15 cellular contexts compared by ENCODE assay signal in the genomic region with DNA sequence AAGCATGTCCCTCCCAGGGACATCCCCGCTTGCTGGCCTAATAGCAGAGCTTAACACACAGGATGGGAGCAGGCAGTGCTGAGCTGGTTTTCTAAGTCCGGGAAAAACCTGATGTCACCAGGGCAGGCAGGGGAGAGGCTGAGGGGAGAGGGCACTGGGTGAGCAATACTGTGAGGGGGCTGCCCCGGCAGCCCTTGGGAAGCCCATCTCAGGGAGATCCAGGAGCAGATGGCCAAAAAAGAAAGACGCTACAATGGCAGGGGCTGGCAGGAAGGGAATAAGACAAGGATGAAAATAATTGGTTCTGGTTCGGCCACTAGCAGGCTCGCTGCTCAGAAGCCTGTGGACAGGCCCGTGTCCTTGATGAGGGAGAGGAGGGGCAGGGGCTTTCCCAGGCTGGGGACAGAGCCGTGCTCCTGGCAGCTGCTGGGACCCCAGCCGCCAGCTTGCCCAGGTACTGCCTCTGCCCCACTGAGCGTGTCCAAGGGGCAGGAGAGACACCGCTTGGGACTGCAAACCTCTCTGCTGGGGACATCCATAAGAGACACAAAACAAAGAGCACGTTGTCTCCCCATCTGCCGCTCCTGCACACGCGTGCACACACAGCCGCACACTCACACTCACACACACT. TPM values are rescaled to one million over a fixed set of nuclear protein-coding genes. Genes with fewer than 3 reads are reported as not detected.
DNase-seq lines count a peak whose midpoint lies in the region; TF ChIP-seq lines count a peak whose summit lies in the region.
"Had no signal": no experiment of that assay in that cellular context is flagged by ENCODE, and none has a peak within 500 bp of the region (broad histone marks: within the 10 kb centered on the region; RNA-seq: fewer than 3 reads in every experiment).

No MANE protein-coding gene starts in this region.

- intact Hi-C loops in posterior vena cava (cut with DNase I) = no loop called here

- H3K27ac Mint-ChIP-seq in glutamatergic neuron (ENCODE audit: unreplicated experiment) = peak overlapping the region; percentile 67
- H3K27ac Mint-ChIP-seq: activated CD4-positive, alpha-beta T cell treated with anti-CD3 and anti-CD28 coated beads for 36 hours had no signal

- peak overlapping the region; percentile 88 for H3K27ac ChIP-seq in RWPE1
- H3K27ac ChIP-seq: psoas muscle had no signal

- CTCF ChIA-PET in RWPE1 (lab: Yijun Ruan, JAX) = no interaction called here

- H3K4me3 Mint-ChIP-seq in glutamatergic neuron (ENCODE audit: unreplicated experiment) = peak overlapping the region; percentile 26
- H3K4me3 Mint-ChIP-seq: activated CD4-positive, alpha-beta T cell treated with anti-CD3 and anti-CD28 coated beads for 36 hours had no signal

- DNase-seq in ELF-1 (ENCODE audit: low read depth, low spot score) (peak; percentile 15), RWPE1 (ENCODE audit: low spot score) (no peak), glutamatergic neuron (no peak), posterior vena cava (ENCODE audit: low spot score) (peak; percentile 67), T1000 (lab: John Stamatoyannopoulos, UW) (no peak), NCI-H2196 (lab: John Stamatoyannopoulos, UW; ENCODE audit: unreplicated experiment) (no peak)
- DNase-seq in effector CD4-positive, alpha-beta T cell = no peak
- DNase-seq: activated CD4-positive, alpha-beta T cell treated with anti-CD3 and anti-CD28 coated beads for 36 hours; activated gamma-delta T cell; GF-D8; HCEC 1CT; MV-4-11; NCI-H2171; psoas muscle; stimulated activated naive CD4-positive, alpha-beta T cell treated with Interleukin-2 at 50 U/mL for 16 hours had no signal

- H3K36me3 Mint-ChIP-seq in glutamatergic neuron (ENCODE audit: unreplicated experiment) = no peaks in the 10 kb centered on the region

- peaks cover 3% of the 10 kb centered on the region for H3K9me3 Mint-ChIP-seq in glutamatergic neuron (ENCODE audit: unreplicated experiment)

- POLR2A ChIA-PET in RWPE1 (lab: Yijun Ruan, JAX; ENCODE audit: low non-redundant PET) = no interaction called here

- peaks cover 51% of the 10 kb centered on the region for H3K4me1 Mint-ChIP-seq in glutamatergic neuron (ENCODE audit: low read depth, unreplicated experiment)

- TF ChIP-seq CTCF in RWPE1 (conservative IDR thresholded peaks at IDR 0.05; ENCODE audit: low read depth) (no peak), glutamatergic neuron (IDR thresholded peaks at IDR 0.05; ENCODE audit: partially characterized antibody, unreplicated experiment) (no peak)

- H3K27me3 Mint-ChIP-seq in glutamatergic neuron (ENCODE audit: unreplicated experiment) = peaks cover 10% of the 10 kb centered on the region
- H3K27me3 Mint-ChIP-seq: activated CD4-positive, alpha-beta T cell treated with anti-CD3 and anti-CD28 coated beads for 36 hours had no signal

RNA-seq across cellular contexts. Expression of gene SMAD7, which starts 30.2 kb away (rescaled TPM):
- total RNA-seq in glutamatergic neuron (ENCODE audit: unreplicated experiment) (10.8 TPM), posterior vena cava (10 to 100 TPM; 34.7 to 36.8 TPM)

Comparison
In these comparisons a context has a peak if more than half of its experiments do, and no peak if none do; other contexts are left out.
1. DNase-seq: peak in ELF-1 (single experiment) and posterior vena cava (single experiment); none in RWPE1 (single experiment), glutamatergic neuron (single experiment), T1000 (single experiment), NCI-H2196 (single experiment) and effector CD4-positive, alpha-beta T cell (single experiment).